15 cellular contexts compared by ENCODE assay signal in the genomic region with DNA sequence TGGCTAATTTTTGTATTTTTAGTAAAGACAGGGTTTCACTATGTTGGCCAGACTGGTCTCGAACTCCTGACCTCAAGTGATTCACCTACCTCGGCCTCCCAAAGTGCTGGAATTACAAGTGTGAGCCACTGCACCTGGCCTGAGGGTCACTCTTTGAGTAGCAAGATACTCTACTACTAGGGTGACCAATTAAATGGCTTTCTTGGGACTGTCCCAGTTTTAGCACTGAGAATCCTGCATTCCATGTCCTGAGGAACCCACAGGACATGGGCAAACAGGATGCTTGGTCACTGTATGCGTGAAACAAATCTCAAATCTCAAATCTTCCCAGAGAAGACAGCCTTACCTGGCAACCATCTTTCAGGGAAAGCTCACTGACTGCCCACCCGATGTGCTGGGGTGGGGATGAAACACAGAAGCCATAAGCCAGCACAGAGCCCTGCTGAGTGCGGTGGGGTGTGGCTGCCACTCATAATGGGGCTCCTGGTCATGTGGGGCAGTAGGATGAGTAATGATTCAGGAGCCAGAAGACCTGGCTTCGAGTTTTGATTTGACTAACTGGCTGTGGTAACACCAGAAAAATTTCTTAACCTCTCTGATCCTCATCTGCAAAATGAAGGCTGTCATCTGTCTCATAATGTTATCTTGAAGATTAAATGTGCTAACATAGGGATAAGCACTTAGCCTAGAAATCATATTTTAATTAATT. TPM values are rescaled to one million over a fixed set of nuclear protein-coding genes. Genes with fewer than 3 reads are reported as not detected.
A peak's percentile ranks its signal among the peaks of the same experiment; 100 is the strongest.
DNase-seq lines count a peak whose midpoint lies in the region; ATAC-seq and TF ChIP-seq lines count a peak whose summit lies in the region.
"Had no signal": no experiment of that assay in that cellular context is flagged by ENCODE, and none has a peak within 500 bp of the region (broad histone marks: within the 10 kb centered on the region; RNA-seq: fewer than 3 reads in every experiment).

No MANE protein-coding gene starts in this region.

- intact Hi-C loops in Caco-2 (cut with micrococcal nuclease; ENCODE audit: unreplicated experiment) = loop anchor here (1.0 kb wide), 1 partner anchor 9 kb away; no protein-coding TSS in a partner anchor

- TF ChIP-seq CTCF in Caco-2 (IDR thresholded peaks at IDR 0.05; ENCODE audit: insufficient read depth in 1 of 2, low read depth in 1 of 2, low read length in 1 of 2, severe bottlenecking in 1 of 2, unreplicated experiment in 1 of 2) = no peak

- H3K4me3 Mint-ChIP-seq in Caco-2 (ENCODE audit: unreplicated experiment) = no peak overlapping the region
- H3K4me3 Mint-ChIP-seq: activated naive CD8-positive, alpha-beta T cell treated with anti-CD3 and anti-CD28 coated beads, Interleukin-2, amount 10 ng/mL, durations not matched to agents 7 days and 5 days; T-helper 17 cell had no signal

- peak; percentile 29 to 52 for DNase-seq in activated T-cell treated with anti-CD3 and anti-CD28 coated beads, Interleukin-2, amount 50 U/mL, for 48 hours
- no peak for DNase-seq in activated T-cell treated with anti-CD3 and anti-CD28 coated beads, Interleukin-2, amount 50 U/mL, for 1 hour
- DNase-seq in amniotic epithelial cell (ENCODE audit: low read depth) (peak; percentile 69), NCI-H2196 (lab: John Stamatoyannopoulos, UW; ENCODE audit: unreplicated experiment) (no peak), Caco-2 (no peak), erythroblast (lab: John Stamatoyannopoulos, UW) (no peak)
- peak; percentile 48 for DNase-seq in stimulated activated CD8-positive, alpha-beta memory T cell treated with anti-CD3 and anti-CD28 coated beads, Interleukin-4, amount 100 ng/mL, for 48 hours
- DNase-seq: activated naive CD8-positive, alpha-beta T cell treated with anti-CD3 and anti-CD28 coated beads, Interleukin-2, amount 10 ng/mL, durations not matched to agents 7 days and 5 days; KG1; NCI-H187 treated with DMSO at 0.1 percent for 48 hours; OCI-M1; posterior cingulate gyrus; stimulated activated CD4-positive, alpha-beta T cell treated with anti-CD3 and anti-CD28 coated beads, Interleukin-1b, Interleukin-23, amount 100 ng/mL, for 48 hours; T-helper 17 cell had no signal

- H3K27ac Mint-ChIP-seq in Caco-2 (ENCODE audit: unreplicated experiment) = no peak overlapping the region
- H3K27ac Mint-ChIP-seq: activated naive CD8-positive, alpha-beta T cell treated with anti-CD3 and anti-CD28 coated beads, Interleukin-2, amount 10 ng/mL, durations not matched to agents 7 days and 5 days; T-helper 17 cell had no signal

- no peaks in the 10 kb centered on the region for H3K9me3 ChIP-seq in Caco-2

- CTCF ChIA-PET in Caco-2 (lab: Charles Lee) = interaction anchor here (0.6 to 2.2 kb wide), 4 partner anchors 22 to 78 kb away, joined by 3 to 10 read pairs (median 5); no protein-coding TSS in a partner anchor

- H3K36me3 Mint-ChIP-seq in Caco-2 (ENCODE audit: insufficient read depth, unreplicated experiment) = peaks cover 6% of the 10 kb centered on the region
- H3K36me3 Mint-ChIP-seq: activated naive CD8-positive, alpha-beta T cell treated with anti-CD3 and anti-CD28 coated beads, Interleukin-2, amount 10 ng/mL, durations not matched to agents 7 days and 5 days had no signal

- ATAC-seq in HG02610 (IDR thresholded peaks at IDR 0.05; ENCODE audit: unreplicated experiment) = peak; percentile 65
- ATAC-seq: T-helper 17 cell had no signal

- no peak for TF ChIP-seq POLR2A in erythroblast (IDR thresholded peaks at IDR 0.05; ENCODE audit: low read length)

- POLR2A ChIA-PET in Caco-2 (lab: Charles Lee) = interaction anchor here (0.7 kb wide), 1 partner anchor 47 kb away, joined by 3 read pairs; no protein-coding TSS in a partner anchor

- H3K27me3 ChIP-seq in Caco-2 (replicated peaks; ENCODE audit: control insufficient read depth, insufficient read depth, low read length) = no peaks in the 10 kb centered on the region

- no peaks in the 10 kb centered on the region for H3K27me3 Mint-ChIP-seq in Caco-2 (ENCODE audit: insufficient read depth, unreplicated experiment)

- no TSS peak for BruUV-seq in Caco-2 (replicated peaks; lab: Mats Ljungman, UMichigan)

- no peaks in the 10 kb centered on the region for H3K9me3 Mint-ChIP-seq in Caco-2 (ENCODE audit: unreplicated experiment)
- H3K9me3 Mint-ChIP-seq: activated naive CD8-positive, alpha-beta T cell treated with anti-CD3 and anti-CD28 coated beads, Interleukin-2, amount 10 ng/mL, durations not matched to agents 7 days and 5 days had no signal

- H3K36me3 ChIP-seq in Caco-2 (ENCODE audit: control insufficient read depth, insufficient read depth, low read length) = no peaks in the 10 kb centered on the region

- peaks cover 15% of the 10 kb centered on the region for H3K4me1 ChIP-seq in Caco-2

- no peak overlapping the region for H3K4me3 ChIP-seq in Caco-2 (ENCODE audit: low read depth, low read length)

- peaks cover 11% of the 10 kb centered on the region for H3K4me1 Mint-ChIP-seq in Caco-2 (ENCODE audit: low read depth, unreplicated experiment)

RNA-seq across cellular contexts. Expression of gene CLMP, which starts 11.5 kb away (rescaled TPM):
- total RNA-seq in Caco-2 (2022) = 44.0 and 58.9 TPM in 2 replicates

Comparison
In these comparisons a context has a peak if more than half of its experiments do, and no peak if none do; other contexts are left out.
1. DNase-seq: peak in activated T-cell treated with anti-CD3 and anti-CD28 coated beads, Interleukin-2, amount 50 U/mL, for 48 hours (2 of 2), amniotic epithelial cell (single experiment) and stimulated activated CD8-positive, alpha-beta memory T cell treated with anti-CD3 and anti-CD28 coated beads, Interleukin-4, amount 100 ng/mL, for 48 hours (single experiment); none in activated T-cell treated with anti-CD3 and anti-CD28 coated beads, Interleukin-2, amount 50 U/mL, for 1 hour (single experiment), NCI-H2196 (single experiment), Caco-2 (0 of 2) and erythroblast (0 of 2).